Comparison of ENCODE assay signal across 37 cellular contexts in genomic region chr10:116002735-116003134, GRCh38.
"Had no signal": no experiment of that assay in that cellular context is flagged by ENCODE, and none has a peak within 500 bp of the region (broad histone marks: within the 10 kb centered on the region; RNA-seq: fewer than 3 reads in every experiment).

No MANE protein-coding gene starts in this region.

- H3K4me2 ChIP-seq: SK-N-SH had no signal

- H3K4me1 ChIP-seq: Peyer's patch, SJSA1 had no signal

- H3K36me3 Mint-ChIP-seq: activated naive CD4-positive, alpha-beta T cell treated with anti-CD3 and anti-CD28 coated beads, Interleukin-2, amount 50 U/mL, for 24 hours; activated naive CD8-positive, alpha-beta T cell treated with anti-CD3 and anti-CD28 coated beads, Interleukin-2, amount 10 ng/mL, durations not matched to agents 7 days and 5 days had no signal

- H3K4me1 Mint-ChIP-seq: activated CD4-positive, alpha-beta T cell treated with anti-CD3 and anti-CD28 coated beads for 36 hours; activated CD4-positive, alpha-beta T cell treated with anti-CD3 and anti-CD28 coated beads, Interleukin-2, amount 10 ng/mL, durations not matched to agents 7 days and 5 days; activated naive CD4-positive, alpha-beta T cell treated with anti-CD3 and anti-CD28 coated beads, Interleukin-2, amount 50 U/mL, for 24 hours; activated naive CD8-positive, alpha-beta T cell treated with anti-CD3 and anti-CD28 coated beads, Interleukin-2, amount 10 ng/mL, durations not matched to agents 7 days and 5 days; central memory CD8-positive, alpha-beta T cell had no signal

- FAIRE-seq: TTC549 had no signal

- H3K4me3 ChIP-seq: ascending aorta, cardiac muscle cell, MG63, Peyer's patch, SJSA1 had no signal

- H3K27me3 ChIP-seq: ascending aorta, cardiac muscle cell, MG63, Peyer's patch, SJSA1 had no signal

- H3K9ac ChIP-seq: SK-N-SH had no signal

- H3K27ac Mint-ChIP-seq: activated CD4-positive, alpha-beta T cell treated with anti-CD3 and anti-CD28 coated beads for 36 hours; activated CD4-positive, alpha-beta T cell treated with anti-CD3 and anti-CD28 coated beads, Interleukin-2, amount 10 ng/mL, durations not matched to agents 7 days and 5 days; activated CD8-positive, alpha-beta T cell treated with anti-CD3 and anti-CD28 coated beads, Interleukin-2, amount 10 ng/mL, durations not matched to agents 7 days and 5 days; activated naive CD4-positive, alpha-beta T cell treated with anti-CD3 and anti-CD28 coated beads, Interleukin-2, amount 50 U/mL, for 24 hours; activated naive CD8-positive, alpha-beta T cell treated with anti-CD3 and anti-CD28 coated beads, Interleukin-2, amount 10 ng/mL, durations not matched to agents 7 days and 5 days; activated T-cell treated with anti-CD3 and anti-CD28 coated beads, Interleukin-2, amount 50 U/mL, for 24 hours; activated T-helper 2 cell treated with anti-CD3 and anti-CD28 coated beads, Interferon-gamma antibody, Interleukin-2, Interleukin-4, amounts not matched to agents 10 μg/mL and 5 μg/mL and 100 μg/mL, durations not matched to agents 14 hours and 24 hours and 36 hours; T-helper 1 cell treated with Interleukin-12 subunit alpha and Interleukin-12 subunit beta and Interleukin-4 antibody, amounts not matched to agents 30 μg/mL and 1 μg/mL, for 36 hours; T-helper 2 cell treated with Interferon-gamma antibody and Interleukin-4, amounts not matched to agents 5 μg/mL and 100 μg/mL, for 36 hours; WTC11 had no signal

- ATAC-seq: activated CD4-positive, alpha-beta T cell treated with anti-CD3 and anti-CD28 coated beads for 36 hours; activated CD4-positive, CD25-positive, alpha-beta regulatory T cell treated with anti-CD3 and anti-CD28 coated beads, Interleukin-2, amount 50 U/mL, for 24 hours; activated CD8-positive, alpha-beta T cell treated with anti-CD3 and anti-CD28 coated beads, Interleukin-2, amount 10 ng/mL, durations not matched to agents 7 days and 5 days; PC-3; WTC11 had no signal

- H3K27ac ChIP-seq: ascending aorta, cardiac muscle cell, Peyer's patch, SJSA1 had no signal

- H3K36me3 ChIP-seq: ascending aorta, cardiac muscle cell, MG63, Peyer's patch, SJSA1 had no signal

- H3K27me3 Mint-ChIP-seq: activated CD4-positive, alpha-beta T cell treated with anti-CD3 and anti-CD28 coated beads for 36 hours; activated CD4-positive, alpha-beta T cell treated with anti-CD3 and anti-CD28 coated beads, Interleukin-2, amount 10 ng/mL, durations not matched to agents 7 days and 5 days; activated naive CD4-positive, alpha-beta T cell treated with anti-CD3 and anti-CD28 coated beads, Interleukin-2, amount 50 U/mL, for 24 hours; activated naive CD8-positive, alpha-beta T cell treated with anti-CD3 and anti-CD28 coated beads, Interleukin-2, amount 10 ng/mL, durations not matched to agents 7 days and 5 days; activated T-cell treated with anti-CD3 and anti-CD28 coated beads, Interleukin-2, amount 50 U/mL, for 24 hours; central memory CD8-positive, alpha-beta T cell had no signal

- H3K9me3 ChIP-seq: ascending aorta, MG63, Peyer's patch, SJSA1, SK-N-SH had no signal

- H3K9me3 Mint-ChIP-seq: activated CD4-positive, alpha-beta T cell treated with anti-CD3 and anti-CD28 coated beads, Interleukin-2, amount 10 ng/mL, durations not matched to agents 7 days and 5 days; activated naive CD4-positive, alpha-beta T cell treated with anti-CD3 and anti-CD28 coated beads, Interleukin-2, amount 50 U/mL, for 24 hours; activated naive CD8-positive, alpha-beta T cell treated with anti-CD3 and anti-CD28 coated beads, Interleukin-2, amount 10 ng/mL, durations not matched to agents 7 days and 5 days; activated T-cell treated with anti-CD3 and anti-CD28 coated beads, Interleukin-2, amount 50 U/mL, for 24 hours; activated T-helper 2 cell treated with anti-CD3 and anti-CD28 coated beads, Interferon-gamma antibody, Interleukin-2, Interleukin-4, amounts not matched to agents 10 μg/mL and 5 μg/mL and 100 μg/mL, durations not matched to agents 14 hours and 24 hours and 36 hours; T-helper 2 cell treated with Interferon-gamma antibody and Interleukin-4, amounts not matched to agents 5 μg/mL and 100 μg/mL, for 36 hours had no signal

- DNase-seq: activated CD4-positive, alpha-beta T cell treated with anti-CD3 and anti-CD28 coated beads for 36 hours; activated CD4-positive, alpha-beta T cell treated with anti-CD3 and anti-CD28 coated beads, Interleukin-2, amount 10 ng/mL, durations not matched to agents 7 days and 5 days; activated CD4-positive, alpha-beta T cell treated with anti-CD3 and anti-CD28 coated beads, Interleukin-2, amount 50 U/mL, for 48 hours; activated CD8-positive, alpha-beta T cell treated with anti-CD3 and anti-CD28 coated beads, Interleukin-2, amount 10 ng/mL, durations not matched to agents 7 days and 5 days; activated gamma-delta T cell; activated naive CD4-positive, alpha-beta T cell treated with Interleukin-2 at 50 U/mL for 16 hours; activated naive CD8-positive, alpha-beta T cell treated with anti-CD3 and anti-CD28 coated beads, Interleukin-2, amount 10 ng/mL, durations not matched to agents 7 days and 5 days; activated T-cell treated with anti-CD3 and anti-CD28 coated beads, Interleukin-2, amount 50 U/mL, for 24 hours; amygdala; Kasumi-1; MG63; NCI-H1048; NCI-H1105 treated with DMSO at 0.1 percent for 48 hours; NCI-H1436; NCI-H1694; NCI-H1930; NCI-H2081 treated with DMSO at 0.1 percent for 48 hours; NCI-H510A; NCI-H526; NCI-H748 treated with DMSO at 0.1 percent for 48 hours; NK-92 treated with Interleukin-12 subunit alpha and Interleukin-12 subunit beta, amount 100 ng/mL, for 24 hours; PC-3; Peyer's patch; RPMI8226; SHP77 treated with DMSO at 0.1 percent for 48 hours; SK-N-SH had no signal

- H3K4me3 Mint-ChIP-seq: activated CD4-positive, alpha-beta T cell treated with anti-CD3 and anti-CD28 coated beads for 36 hours; activated CD4-positive, alpha-beta T cell treated with anti-CD3 and anti-CD28 coated beads, Interleukin-2, amount 10 ng/mL, durations not matched to agents 7 days and 5 days; activated CD8-positive, alpha-beta T cell treated with anti-CD3 and anti-CD28 coated beads, Interleukin-2, amount 10 ng/mL, durations not matched to agents 7 days and 5 days; activated naive CD4-positive, alpha-beta T cell treated with anti-CD3 and anti-CD28 coated beads, Interleukin-2, amount 50 U/mL, for 24 hours; activated naive CD8-positive, alpha-beta T cell treated with anti-CD3 and anti-CD28 coated beads, Interleukin-2, amount 10 ng/mL, durations not matched to agents 7 days and 5 days; activated T-cell treated with anti-CD3 and anti-CD28 coated beads, Interleukin-2, amount 50 U/mL, for 24 hours; central memory CD8-positive, alpha-beta T cell; T-helper 1 cell treated with Interleukin-12 subunit alpha and Interleukin-12 subunit beta and Interleukin-4 antibody, amounts not matched to agents 30 μg/mL and 1 μg/mL, for 36 hours; T-helper 2 cell treated with Interferon-gamma antibody and Interleukin-4, amounts not matched to agents 5 μg/mL and 100 μg/mL, for 36 hours; WTC11 had no signal
